8 cellular contexts compared by ENCODE assay signal in genomic region chr11:104163100-104164027, GRCh38. TPM values are rescaled to one million over a fixed set of nuclear protein-coding genes. Genes with fewer than 3 reads are reported as not detected.
DNase-seq lines count a peak whose midpoint lies in the region; ATAC-seq and TF ChIP-seq lines count a peak whose summit lies in the region.

No MANE protein-coding gene starts in this region.

- WGBS in mesenchymal stem cell: 5% methylated on average over 34 of the region's 38 CpGs

- H3K4ac ChIP-seq in mesenchymal stem cell (ENCODE audit: low read depth in 1 of 2, low read length in 2 of 2): peak overlapping the region in 1 of 2 experiments; percentile 25

- ATAC-seq in GM18511 (IDR thresholded peaks at IDR 0.05; ENCODE audit: unreplicated experiment) (peak; percentile 22), HG03457 (IDR thresholded peaks at IDR 0.05; ENCODE audit: unreplicated experiment) (no peak)

- H3K4me1 ChIP-seq in mesenchymal stem cell (ENCODE audit: control insufficient read depth, insufficient read depth, low read depth, low read length) (peaks cover 8% of the 10 kb centered on the region), vagina (no peaks in the 10 kb centered on the region)

- peak overlapping the region; percentile 30 for H4K8ac ChIP-seq in mesenchymal stem cell (ENCODE audit: low read length)

- H2BK12ac ChIP-seq in mesenchymal stem cell (ENCODE audit: low read length in 2 of 2): peak overlapping the region in 1 of 2 experiments; percentile 21

- H2BK15ac ChIP-seq in mesenchymal stem cell (ENCODE audit: low read depth, poor library complexity, severe bottlenecking): no peak overlapping the region

- H3K36me3 ChIP-seq in mesenchymal stem cell (ENCODE audit: control insufficient read depth in 1 of 2, insufficient read depth in 2 of 2, low read depth in 1 of 2, low read length in 2 of 2) (no peaks in the 10 kb centered on the region), vagina (no peaks in the 10 kb centered on the region)

- H3K9me3 ChIP-seq in mesenchymal stem cell (ENCODE audit: control insufficient read depth, low read length) (no peaks in the 10 kb centered on the region), vagina (no peaks in the 10 kb centered on the region)

- H3K79me1 ChIP-seq in mesenchymal stem cell (replicated peaks; ENCODE audit: low read length, poor library complexity, severe bottlenecking): peaks cover 2% of the 10 kb centered on the region

- H3K4me3 ChIP-seq in mesenchymal stem cell (ENCODE audit: insufficient read depth in 1 of 2, low read depth in 1 of 2, low read length in 2 of 2) (peak overlapping the region; percentile 81 to 86), vagina (peak overlapping the region; percentile 49 to 61)

- H3K23ac ChIP-seq in mesenchymal stem cell (ENCODE audit: low read length in 2 of 2): peak overlapping the region in 1 of 2 experiments; percentile 94

- H2BK5ac ChIP-seq in mesenchymal stem cell (ENCODE audit: low read depth, low read length, poor library complexity, severe bottlenecking): peak overlapping the region; percentile 19

- DNase-seq in A172 (ENCODE audit: low spot score) (peak; percentile 20), NCI-H69 (lab: John Stamatoyannopoulos, UW) (peak; percentile 78), ecto neural progenitor cell (ENCODE audit: low spot score) (peak; percentile 51), mesenchymal stem cell (peak; percentile 23), vagina (ENCODE audit: extremely low spot score in 2 of 2) (no peak), NCI-H1436 treated with DMSO at 0.1 percent for 48 hours (lab: John Stamatoyannopoulos, UW) (no peak)

- TF ChIP-seq POLR2A in vagina (IDR thresholded peaks at IDR 0.05): no peak

- TF ChIP-seq CTCF in vagina (IDR thresholded peaks at IDR 0.05): no peak

- H3K27ac ChIP-seq in mesenchymal stem cell (ENCODE audit: low read length, poor library complexity, severe bottlenecking) (no peak overlapping the region), vagina (peak overlapping the region; percentile 27)

- peak overlapping the region in 1 of 2 experiments; percentile 72 for H3K14ac ChIP-seq in mesenchymal stem cell (ENCODE audit: low read length in 2 of 2)

- peaks cover 0 to 5% of the 10 kb centered on the region in 2 experiments for H3K27me3 ChIP-seq in mesenchymal stem cell (ENCODE audit: control insufficient read depth in 1 of 2, insufficient read depth in 1 of 2, low read length in 2 of 2)
- no peaks in the 10 kb centered on the region for H3K27me3 ChIP-seq in vagina

- H3K9ac ChIP-seq in mesenchymal stem cell (ENCODE audit: low read length): peak overlapping the region; percentile 68

- H2AK5ac ChIP-seq in mesenchymal stem cell (ENCODE audit: low read length, severe bottlenecking): no peak overlapping the region

- H4K91ac ChIP-seq in mesenchymal stem cell (ENCODE audit: low read length): no peak overlapping the region

- intact Hi-C loops in vagina (cut with DNase I): no loop called here

- peak overlapping the region in 1 of 2 experiments; percentile 34 for H3K18ac ChIP-seq in mesenchymal stem cell (ENCODE audit: low read depth in 1 of 2, low read length in 2 of 2)

- peak overlapping the region; percentile 30 for H2BK120ac ChIP-seq in mesenchymal stem cell (ENCODE audit: low read depth, low read length)

- peak overlapping the region; percentile 99 for H3K4me2 ChIP-seq in mesenchymal stem cell (ENCODE audit: low read length, poor library complexity, severe bottlenecking)

- peak overlapping the region; percentile 75 for H2AFZ ChIP-seq in mesenchymal stem cell (ENCODE audit: low read depth, low read length)

RNA-seq across cellular contexts. Expression of gene PDGFD, which starts 0.6 kb away (rescaled TPM):
- 14.4 and 15.8 TPM in 2 replicates for total RNA-seq in A172 (2014; rRNA removed; shearing (Covaris generic))
- 6.3 TPM for polyA plus RNA-seq in mesenchymal stem cell (2013, experiment 1 of 2)
- 6.7 TPM for polyA plus RNA-seq in mesenchymal stem cell (2013, experiment 2 of 2)
- 21.9 TPM for total RNA-seq in vagina

Comparison
In these comparisons a context has a peak if more than half of its experiments do, and no peak if none do; other contexts are left out.
1. DNase-seq: peak in A172 (single experiment), NCI-H69 (single experiment), ecto neural progenitor cell (single experiment) and mesenchymal stem cell (single experiment); none in vagina (0 of 2) and NCI-H1436 treated with DMSO at 0.1 percent for 48 hours (single experiment).